1 cellular context compared by ENCODE assay signal in the genomic region with DNA sequence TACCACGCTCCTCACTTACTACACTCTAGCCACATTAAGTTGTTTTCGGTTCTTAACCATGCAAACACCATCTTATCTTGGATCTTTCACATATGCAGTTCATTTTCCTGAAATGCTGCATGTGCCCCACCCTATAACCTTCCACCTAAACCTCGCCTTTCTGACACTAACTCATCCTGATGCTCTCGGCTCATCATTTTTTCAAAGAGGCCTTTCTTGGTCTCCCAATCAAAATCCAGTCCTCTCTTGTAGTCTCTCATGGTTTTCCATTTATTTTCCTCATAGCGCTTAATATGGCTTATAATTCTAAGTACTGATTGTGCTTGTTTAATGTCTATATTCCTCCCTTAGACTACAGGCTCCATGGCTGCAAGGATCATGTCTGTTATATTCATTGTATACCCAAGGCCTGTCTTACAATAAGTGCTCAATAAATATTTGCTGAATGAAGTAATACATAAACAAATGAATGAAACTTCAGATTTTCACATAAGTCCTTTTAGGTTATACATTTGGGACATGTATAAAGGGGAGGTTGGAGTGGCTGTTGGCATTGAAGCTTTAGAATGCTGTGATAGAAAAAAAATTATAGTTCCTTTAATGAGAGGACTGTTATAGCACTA.
TF ChIP-seq lines count a peak whose summit lies in the region.

No MANE protein-coding gene starts in this region.

TF ChIP-seq in K562, 482 proteins besides CTCF, POLR2A, EP300 and RAD21 (continued from another document and continues in another):
- TF ChIP-seq, protein P1, sequence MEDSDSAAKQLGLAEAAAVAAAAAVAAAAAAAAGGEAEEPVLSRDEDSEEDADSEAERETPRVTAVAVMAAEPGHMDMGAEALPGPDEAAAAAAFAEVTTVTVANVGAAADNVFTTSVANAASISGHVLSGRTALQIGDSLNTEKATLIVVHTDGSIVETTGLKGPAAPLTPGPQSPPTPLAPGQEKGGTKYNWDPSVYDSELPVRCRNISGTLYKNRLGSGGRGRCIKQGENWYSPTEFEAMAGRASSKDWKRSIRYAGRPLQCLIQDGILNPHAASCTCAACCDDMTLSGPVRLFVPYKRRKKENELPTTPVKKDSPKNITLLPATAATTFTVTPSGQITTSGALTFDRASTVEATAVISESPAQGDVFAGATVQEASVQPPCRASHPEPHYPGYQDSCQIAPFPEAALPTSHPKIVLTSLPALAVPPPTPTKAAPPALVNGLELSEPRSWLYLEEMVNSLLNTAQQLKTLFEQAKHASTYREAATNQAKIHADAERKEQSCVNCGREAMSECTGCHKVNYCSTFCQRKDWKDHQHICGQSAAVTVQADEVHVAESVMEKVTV (CRISPR knock-in tag; IDR thresholded peaks at IDR 0.05), result no peak
- TF ChIP-seq ELF2 (CRISPR knock-in tag; IDR thresholded peaks at IDR 0.05), result no peak
- no peak for TF ChIP-seq CHD2 (IDR thresholded peaks at IDR 0.05; ENCODE audit: low read depth, low read length)
- TF ChIP-seq, protein P2, sequence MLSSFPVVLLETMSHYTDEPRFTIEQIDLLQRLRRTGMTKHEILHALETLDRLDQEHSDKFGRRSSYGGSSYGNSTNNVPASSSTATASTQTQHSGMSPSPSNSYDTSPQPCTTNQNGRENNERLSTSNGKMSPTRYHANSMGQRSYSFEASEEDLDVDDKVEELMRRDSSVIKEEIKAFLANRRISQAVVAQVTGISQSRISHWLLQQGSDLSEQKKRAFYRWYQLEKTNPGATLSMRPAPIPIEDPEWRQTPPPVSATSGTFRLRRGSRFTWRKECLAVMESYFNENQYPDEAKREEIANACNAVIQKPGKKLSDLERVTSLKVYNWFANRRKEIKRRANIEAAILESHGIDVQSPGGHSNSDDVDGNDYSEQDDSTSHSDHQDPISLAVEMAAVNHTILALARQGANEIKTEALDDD (IDR thresholded peaks at IDR 0.05), result peak; percentile 74; the same call in 1 of the 2 replicates
- no peak for TF ChIP-seq CXXC5 (CRISPR knock-in tag; IDR thresholded peaks at IDR 0.05)
- no peak for TF ChIP-seq MEIS2 (IDR thresholded peaks at IDR 0.05; ENCODE audit: partially characterized antibody)
- no peak for TF ChIP-seq KLF16 (IDR thresholded peaks at IDR 0.05)
- no peak for TF ChIP-seq SMARCB1 (IDR thresholded peaks at IDR 0.05; ENCODE audit: insufficient read length, low read depth)
- TF ChIP-seq SRSF9 (IDR thresholded peaks at IDR 0.05; ENCODE audit: borderline replicate concordance, low read depth, low read length), result no peak
- TF ChIP-seq, protein P3, sequence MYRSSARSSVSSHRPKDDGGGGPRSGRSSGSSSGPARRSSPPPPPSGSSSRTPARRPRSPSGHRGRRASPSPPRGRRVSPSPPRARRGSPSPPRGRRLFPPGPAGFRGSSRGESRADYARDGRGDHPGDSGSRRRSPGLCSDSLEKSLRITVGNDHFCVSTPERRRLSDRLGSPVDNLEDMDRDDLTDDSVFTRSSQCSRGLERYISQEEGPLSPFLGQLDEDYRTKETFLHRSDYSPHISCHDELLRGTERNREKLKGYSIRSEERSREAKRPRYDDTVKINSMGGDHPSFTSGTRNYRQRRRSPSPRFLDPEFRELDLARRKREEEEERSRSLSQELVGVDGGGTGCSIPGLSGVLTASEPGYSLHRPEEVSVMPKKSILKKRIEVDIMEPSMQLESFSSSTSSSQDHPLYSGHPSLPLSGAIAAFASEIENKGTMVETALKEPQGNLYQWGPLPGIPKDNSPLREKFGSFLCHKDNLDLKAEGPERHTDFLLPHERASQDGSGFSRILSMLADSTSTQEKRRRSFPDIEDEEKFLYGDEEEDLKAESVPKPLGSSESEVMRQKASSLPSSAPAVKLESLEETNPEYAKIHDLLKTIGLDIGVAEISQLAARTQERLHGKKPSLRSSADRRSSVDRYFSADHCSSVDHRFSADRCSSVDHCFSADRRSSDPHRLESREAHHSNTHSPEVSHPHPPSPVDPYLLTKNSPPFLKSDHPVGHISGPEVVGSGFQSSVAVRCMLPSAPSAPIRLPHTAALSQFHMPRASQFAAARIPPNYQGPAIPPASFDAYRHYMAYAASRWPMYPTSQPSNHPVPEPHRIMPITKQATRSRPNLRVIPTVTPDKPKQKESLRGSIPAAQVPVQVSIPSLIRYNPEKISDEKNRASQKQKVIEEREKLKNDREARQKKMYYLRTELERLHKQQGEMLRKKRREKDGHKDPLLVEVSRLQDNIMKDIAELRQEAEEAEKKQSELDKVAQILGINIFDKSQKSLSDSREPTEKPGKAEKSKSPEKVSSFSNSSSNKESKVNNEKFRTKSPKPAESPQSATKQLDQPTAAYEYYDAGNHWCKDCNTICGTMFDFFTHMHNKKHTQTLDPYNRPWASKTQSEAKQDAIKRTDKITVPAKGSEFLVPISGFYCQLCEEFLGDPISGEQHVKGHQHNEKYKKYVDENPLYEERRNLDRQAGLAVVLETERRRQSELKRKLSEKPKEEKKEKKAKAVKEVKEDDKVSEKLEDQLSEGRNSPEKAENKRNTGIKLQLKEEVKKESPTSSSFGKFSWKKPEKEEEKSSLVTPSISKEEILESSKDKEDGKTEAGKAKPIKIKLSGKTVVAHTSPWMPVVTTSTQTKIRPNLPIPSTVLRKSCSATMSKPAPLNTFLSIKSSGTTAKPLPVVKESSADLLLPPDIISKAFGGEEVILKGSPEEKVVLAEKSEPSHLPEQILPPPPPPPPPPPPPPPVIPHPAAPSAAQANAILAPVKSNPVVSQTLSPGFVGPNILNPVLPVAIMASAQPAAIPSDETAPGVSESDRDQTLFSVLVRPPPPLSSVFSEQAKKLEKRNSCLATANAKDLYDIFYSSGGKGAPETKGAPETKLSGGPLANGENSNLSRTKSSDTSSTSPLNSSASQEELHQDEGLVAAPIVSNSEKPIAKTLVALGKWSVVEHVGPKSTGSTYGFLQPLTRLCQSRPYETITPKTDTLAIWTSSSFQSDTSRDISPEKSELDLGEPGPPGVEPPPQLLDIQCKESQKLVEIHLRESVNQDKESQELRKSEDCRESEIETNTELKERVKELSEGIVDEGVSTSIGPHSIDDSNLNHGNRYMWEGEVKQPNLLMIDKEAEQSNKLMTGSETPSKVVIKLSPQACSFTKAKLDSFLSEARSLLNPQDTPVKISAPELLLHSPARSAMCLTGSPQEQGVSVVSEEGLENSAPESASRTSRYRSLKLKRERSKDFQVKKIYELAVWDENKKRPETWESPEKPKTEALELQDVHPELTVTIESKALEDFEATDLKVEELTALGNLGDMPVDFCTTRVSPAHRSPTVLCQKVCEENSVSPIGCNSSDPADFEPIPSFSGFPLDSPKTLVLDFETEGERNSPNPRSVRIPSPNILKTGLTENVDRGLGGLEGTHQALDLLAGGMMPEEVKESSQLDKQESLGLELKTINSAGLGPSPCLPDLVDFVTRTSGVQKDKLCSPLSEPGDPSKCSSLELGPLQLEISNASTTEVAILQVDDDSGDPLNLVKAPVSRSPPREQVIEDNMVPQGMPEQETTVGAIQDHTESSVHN (IDR thresholded peaks at IDR 0.05; ENCODE audit: borderline replicate concordance in 1 of 2, low read depth in 1 of 2), result no peak
- TF ChIP-seq NFIX (CRISPR knock-in tag; IDR thresholded peaks at IDR 0.05; ENCODE audit: low read depth), result no peak
- TF ChIP-seq, protein P4, sequence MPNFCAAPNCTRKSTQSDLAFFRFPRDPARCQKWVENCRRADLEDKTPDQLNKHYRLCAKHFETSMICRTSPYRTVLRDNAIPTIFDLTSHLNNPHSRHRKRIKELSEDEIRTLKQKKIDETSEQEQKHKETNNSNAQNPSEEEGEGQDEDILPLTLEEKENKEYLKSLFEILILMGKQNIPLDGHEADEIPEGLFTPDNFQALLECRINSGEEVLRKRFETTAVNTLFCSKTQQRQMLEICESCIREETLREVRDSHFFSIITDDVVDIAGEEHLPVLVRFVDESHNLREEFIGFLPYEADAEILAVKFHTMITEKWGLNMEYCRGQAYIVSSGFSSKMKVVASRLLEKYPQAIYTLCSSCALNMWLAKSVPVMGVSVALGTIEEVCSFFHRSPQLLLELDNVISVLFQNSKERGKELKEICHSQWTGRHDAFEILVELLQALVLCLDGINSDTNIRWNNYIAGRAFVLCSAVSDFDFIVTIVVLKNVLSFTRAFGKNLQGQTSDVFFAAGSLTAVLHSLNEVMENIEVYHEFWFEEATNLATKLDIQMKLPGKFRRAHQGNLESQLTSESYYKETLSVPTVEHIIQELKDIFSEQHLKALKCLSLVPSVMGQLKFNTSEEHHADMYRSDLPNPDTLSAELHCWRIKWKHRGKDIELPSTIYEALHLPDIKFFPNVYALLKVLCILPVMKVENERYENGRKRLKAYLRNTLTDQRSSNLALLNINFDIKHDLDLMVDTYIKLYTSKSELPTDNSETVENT (CRISPR knock-in tag; IDR thresholded peaks at IDR 0.05), result no peak
- TF ChIP-seq RNF2 (IDR thresholded peaks at IDR 0.05), result no peak
- no peak for TF ChIP-seq CBX5 (IDR thresholded peaks at IDR 0.05; ENCODE audit: borderline replicate concordance, low read depth)
- TF ChIP-seq CBX1 (IDR thresholded peaks at IDR 0.05; ENCODE audit: low read depth), result no peak
- TF ChIP-seq, protein P5, sequence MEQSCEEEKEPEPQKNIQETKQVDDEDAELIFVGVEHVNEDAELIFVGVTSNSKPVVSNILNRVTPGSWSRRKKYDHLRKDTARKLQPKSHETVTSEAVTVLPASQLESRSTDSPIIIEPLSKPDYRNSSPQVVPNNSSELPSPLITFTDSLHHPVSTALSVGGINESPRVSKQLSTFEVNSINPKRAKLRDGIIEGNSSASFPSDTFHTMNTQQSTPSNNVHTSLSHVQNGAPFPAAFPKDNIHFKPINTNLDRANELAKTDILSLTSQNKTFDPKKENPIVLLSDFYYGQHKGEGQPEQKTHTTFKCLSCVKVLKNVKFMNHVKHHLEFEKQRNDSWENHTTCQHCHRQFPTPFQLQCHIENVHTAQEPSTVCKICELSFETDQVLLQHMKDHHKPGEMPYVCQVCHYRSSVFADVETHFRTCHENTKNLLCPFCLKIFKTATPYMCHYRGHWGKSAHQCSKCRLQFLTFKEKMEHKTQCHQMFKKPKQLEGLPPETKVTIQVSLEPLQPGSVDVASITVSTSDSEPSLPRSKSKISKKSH (CRISPR knock-in tag; IDR thresholded peaks at IDR 0.05), result no peak
- TF ChIP-seq, protein P6, sequence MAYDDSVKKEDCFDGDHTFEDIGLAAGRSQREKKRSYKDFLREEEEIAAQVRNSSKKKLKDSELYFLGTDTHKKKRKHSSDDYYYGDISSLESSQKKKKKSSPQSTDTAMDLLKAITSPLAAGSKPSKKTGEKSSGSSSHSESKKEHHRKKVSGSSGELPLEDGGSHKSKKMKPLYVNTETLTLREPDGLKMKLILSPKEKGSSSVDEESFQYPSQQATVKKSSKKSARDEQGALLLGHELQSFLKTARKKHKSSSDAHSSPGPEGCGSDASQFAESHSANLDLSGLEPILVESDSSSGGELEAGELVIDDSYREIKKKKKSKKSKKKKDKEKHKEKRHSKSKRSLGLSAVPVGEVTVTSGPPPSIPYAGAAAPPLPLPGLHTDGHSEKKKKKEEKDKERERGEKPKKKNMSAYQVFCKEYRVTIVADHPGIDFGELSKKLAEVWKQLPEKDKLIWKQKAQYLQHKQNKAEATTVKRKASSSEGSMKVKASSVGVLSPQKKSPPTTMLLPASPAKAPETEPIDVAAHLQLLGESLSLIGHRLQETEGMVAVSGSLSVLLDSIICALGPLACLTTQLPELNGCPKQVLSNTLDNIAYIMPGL (CRISPR knock-in tag; IDR thresholded peaks at IDR 0.05), result 0 out of 2 replicates have a peak, but pooled peaks have one; percentile 13
- 0 out of 4 replicates have a peak, but pooled peaks of 1 of the 2 experiments have one; percentile 65 for TF ChIP-seq TBL1XR1 (IDR thresholded peaks at IDR 0.05; ENCODE audit: low read length in 2 of 2)
- TF ChIP-seq ELF4 (CRISPR knock-in tag; IDR thresholded peaks at IDR 0.05), result peak; percentile 64; the same call in 1 of the 2 replicates
- TF ChIP-seq SUPT5H (IDR thresholded peaks at IDR 0.05), result no peak
- TF ChIP-seq, protein P7, sequence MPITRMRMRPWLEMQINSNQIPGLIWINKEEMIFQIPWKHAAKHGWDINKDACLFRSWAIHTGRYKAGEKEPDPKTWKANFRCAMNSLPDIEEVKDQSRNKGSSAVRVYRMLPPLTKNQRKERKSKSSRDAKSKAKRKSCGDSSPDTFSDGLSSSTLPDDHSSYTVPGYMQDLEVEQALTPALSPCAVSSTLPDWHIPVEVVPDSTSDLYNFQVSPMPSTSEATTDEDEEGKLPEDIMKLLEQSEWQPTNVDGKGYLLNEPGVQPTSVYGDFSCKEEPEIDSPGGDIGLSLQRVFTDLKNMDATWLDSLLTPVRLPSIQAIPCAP (CRISPR knock-in tag; IDR thresholded peaks at IDR 0.05; ENCODE audit: borderline replicate concordance), result no peak
- TF ChIP-seq STAG1 (CRISPR knock-in tag; IDR thresholded peaks at IDR 0.05; ENCODE audit: borderline replicate concordance), result no peak
